Comparison of ENCODE assay signal across 19 cellular contexts in the genomic region with DNA sequence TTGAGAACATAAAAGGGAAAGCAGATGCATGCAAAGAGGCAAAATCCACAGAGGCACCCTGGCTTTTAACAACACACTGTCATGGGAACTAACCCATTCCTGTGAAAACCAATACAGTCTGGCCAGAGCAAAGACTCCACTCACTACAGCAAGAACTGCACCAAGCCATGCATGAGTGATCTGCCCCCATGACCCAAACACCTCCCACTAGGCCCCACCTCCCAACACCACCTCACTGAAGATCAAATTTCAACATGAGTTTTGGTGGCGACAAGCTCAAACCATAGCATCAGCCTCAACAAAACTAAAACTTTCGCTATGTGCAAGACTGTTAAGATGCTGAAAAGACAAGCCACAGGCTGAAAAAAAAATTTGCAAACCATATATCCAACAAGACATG.
"Had no signal": no experiment of that assay in that cellular context is flagged by ENCODE, and none has a peak within 500 bp of the region (broad histone marks: within the 10 kb centered on the region; RNA-seq: fewer than 3 reads in every experiment).

No MANE protein-coding gene starts in this region.

- DNase-seq: activated CD4-positive, alpha-beta T cell treated with anti-CD3 and anti-CD28 coated beads, Interleukin-2, amount 50 U/mL, for 48 hours; activated CD8-positive, alpha-beta memory T cell treated with anti-CD3 and anti-CD28 coated beads, Interleukin-2, amount 50 U/mL, for 48 hours; activated effector memory CD4-positive, alpha-beta T cell treated with Interleukin-2 at 50 U/mL for 16 hours; activated naive CD4-positive, alpha-beta T cell treated with anti-CD3 and anti-CD28 coated beads, Interleukin-2, amount 50 U/mL, for 16 hours; activated naive CD8-positive, alpha-beta T cell treated with anti-CD3 and anti-CD28 coated beads, Interleukin-2, amount 50 U/mL, for 24 hours; activated T-cell treated with anti-CD3 and anti-CD28 coated beads, Interleukin-2, amount 50 U/mL, for 48 hours; heart left ventricle; nucleus accumbens; sigmoid colon; stimulated activated CD4-positive, alpha-beta T cell treated with anti-CD3 and anti-CD28 coated beads, Interleukin-15, amount 100 ng/mL, for 24 hours; stimulated activated naive B cell treated with anti-CD40 and anti-IgM and Interleukin-4, amounts not matched to agents 10 μg/mL and 1 μg/mL and 100 μg/mL, for 72 hours; T-helper 1 cell; upper lobe of right lung had no signal

- FAIRE-seq: islet of Langerhans had no signal

- H3K9me3 Mint-ChIP-seq: activated naive CD8-positive, alpha-beta T cell treated with anti-CD3 and anti-CD28 coated beads, Interleukin-2, amount 50 U/mL, for 24 hours; nephron; stimulated activated naive B cell treated with anti-CD40 and anti-IgM and Interleukin-4, amounts not matched to agents 10 μg/mL and 1 μg/mL and 100 μg/mL, for 72 hours had no signal

- H3K4me3 ChIP-seq: cardiac muscle cell, heart left ventricle, sigmoid colon, smooth muscle cell, upper lobe of right lung had no signal

- H3K4me2 ChIP-seq: smooth muscle cell had no signal

- H3K9me3 ChIP-seq: sigmoid colon, upper lobe of right lung had no signal

- ATAC-seq: activated naive CD8-positive, alpha-beta T cell treated with anti-CD3 and anti-CD28 coated beads, Interleukin-2, amount 50 U/mL, for 24 hours; heart left ventricle; stimulated activated naive B cell treated with anti-CD40 and anti-IgM and Interleukin-4, amounts not matched to agents 10 μg/mL and 1 μg/mL and 100 μg/mL, for 72 hours; upper lobe of right lung had no signal

- H3K36me3 Mint-ChIP-seq: stimulated activated naive B cell treated with anti-CD40 and anti-IgM and Interleukin-4, amounts not matched to agents 10 μg/mL and 1 μg/mL and 100 μg/mL, for 72 hours had no signal

- H3K4me3 Mint-ChIP-seq: activated naive CD8-positive, alpha-beta T cell treated with anti-CD3 and anti-CD28 coated beads, Interleukin-2, amount 50 U/mL, for 24 hours; nephron; stimulated activated naive B cell treated with anti-CD40 and anti-IgM and Interleukin-4, amounts not matched to agents 10 μg/mL and 1 μg/mL and 100 μg/mL, for 72 hours had no signal

- H3K4me1 ChIP-seq: heart left ventricle, parathyroid adenoma, sigmoid colon, upper lobe of right lung had no signal

- H3K36me3 ChIP-seq: cardiac muscle cell, heart left ventricle, sigmoid colon, upper lobe of right lung had no signal

- H3K27ac ChIP-seq: cardiac muscle cell, epithelial cell of prostate, heart left ventricle, parathyroid adenoma, sigmoid colon, upper lobe of right lung had no signal

- H3K27me3 ChIP-seq: cardiac muscle cell, heart left ventricle, sigmoid colon, upper lobe of right lung had no signal

- H3K9ac ChIP-seq: parathyroid adenoma had no signal

- H3K4me1 Mint-ChIP-seq: activated naive CD8-positive, alpha-beta T cell treated with anti-CD3 and anti-CD28 coated beads, Interleukin-2, amount 50 U/mL, for 24 hours; nephron had no signal

- H2AFZ ChIP-seq: parathyroid adenoma had no signal

- H3K27ac Mint-ChIP-seq: activated naive CD8-positive, alpha-beta T cell treated with anti-CD3 and anti-CD28 coated beads, Interleukin-2, amount 50 U/mL, for 24 hours; nephron; stimulated activated naive B cell treated with anti-CD40 and anti-IgM and Interleukin-4, amounts not matched to agents 10 μg/mL and 1 μg/mL and 100 μg/mL, for 72 hours had no signal

- H3K79me2 ChIP-seq: parathyroid adenoma had no signal
